In the genomic region with DNA sequence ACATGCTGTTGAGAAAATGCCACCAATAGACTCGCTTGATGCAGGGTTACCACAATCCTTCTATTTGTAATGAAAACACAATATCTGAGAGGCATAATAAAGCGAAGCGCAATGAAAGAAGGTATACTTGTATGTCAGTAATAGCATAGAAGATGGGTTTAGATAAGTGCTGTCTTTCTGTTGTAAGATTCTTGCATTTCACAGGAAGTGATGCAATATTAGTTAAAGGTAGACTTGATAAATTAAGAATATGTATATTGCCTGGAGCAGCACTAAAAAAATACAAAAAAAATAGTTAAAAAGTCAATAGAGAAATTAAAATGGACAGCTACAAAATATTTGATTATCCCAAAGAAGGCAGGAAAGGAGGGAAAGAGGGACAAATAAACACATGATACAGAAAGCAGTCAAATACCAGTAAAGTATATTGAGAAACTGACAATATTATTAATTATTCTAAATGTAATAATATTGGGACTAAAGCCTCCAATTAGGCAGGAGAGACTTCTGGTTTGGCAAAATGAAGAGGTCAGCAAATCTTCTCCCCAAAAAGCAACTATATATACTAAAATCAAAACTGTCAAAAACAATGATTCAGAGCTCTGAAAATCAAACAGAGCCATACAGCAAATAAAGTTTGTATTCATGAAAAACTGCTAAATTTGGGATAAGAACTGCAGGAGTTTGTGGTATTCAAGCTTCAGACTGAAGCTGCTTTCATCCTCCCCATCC, we compare ENCODE assay signal across 31 cellular contexts. TPM values are rescaled to one million over a fixed set of nuclear protein-coding genes. Genes with fewer than 3 reads are reported as not detected.
"Had no signal": no experiment of that assay in that cellular context is flagged by ENCODE, and none has a peak within 500 bp of the region (broad histone marks: within the 10 kb centered on the region; RNA-seq: fewer than 3 reads in every experiment).

No MANE protein-coding gene starts in this region.

- H3K27ac Mint-ChIP-seq: stimulated activated effector memory CD8-positive, alpha-beta T cell treated with anti-CD3 and anti-CD28 coated beads, Interleukin-12 subunit alpha, Interleukin-12 subunit beta, amount 100 ng/mL, for 72 hours; stimulated activated memory B cell treated with anti-CD40 and anti-IgM and Interleukin-4, amounts not matched to agents 10 μg/mL and 1 μg/mL and 100 μg/mL, for 72 hours; stimulated activated naive B cell treated with anti-CD40 and anti-IgM and Interleukin-4, amounts not matched to agents 10 μg/mL and 1 μg/mL and 100 μg/mL, for 72 hours; stimulated activated naive CD8-positive, alpha-beta T cell treated with anti-CD3 and anti-CD28 coated beads, Interleukin-15, Interleukin-2, amounts not matched to agents 100 ng/mL and 50 ng/mL, for 24 hours; type B pancreatic cell had no signal

- H3K4me3 ChIP-seq: stomach, suprapubic skin, testis, thoracic aorta, thyroid gland, tibial artery, tibial nerve, transverse colon, upper lobe of left lung, upper lobe of right lung, uterus, vagina had no signal

- DNase-seq: stimulated activated CD4-positive, alpha-beta T cell treated with anti-CD3 and anti-CD28 coated beads, Interleukin-2, amount 100 ng/mL, for 48 hours; stimulated activated CD4-positive, alpha-beta T cell treated with anti-CD3 and anti-CD28 coated beads, Interleukin-4, amount 100 ng/mL, for 1 hour; stimulated activated CD4-positive, alpha-beta T cell treated with anti-CD3 and anti-CD28 coated beads, Interleukin-4, amount 100 ng/mL, for 24 hours; stimulated activated CD4-positive, alpha-beta T cell treated with anti-CD3 and anti-CD28 coated beads, Interleukin-4, amount 100 ng/mL, for 4 hours; stimulated activated CD8-positive, alpha-beta memory T cell treated with anti-CD3 and anti-CD28 coated beads, Interleukin-4, amount 100 ng/mL, for 48 hours; stimulated activated naive B cell treated with anti-CD40 and anti-IgM and Interleukin-4, amounts not matched to agents 10 μg/mL and 1 μg/mL and 100 μg/mL, for 72 hours; stimulated activated naive CD4-positive, alpha-beta T cell; stimulated activated naive CD4-positive, alpha-beta T cell treated with Interleukin-2 at 50 U/mL for 16 hours; stimulated activated naive CD8-positive, alpha-beta T cell treated with anti-CD3 and anti-CD28 coated beads, Interleukin-15, amount 100 ng/mL, for 72 hours; stimulated activated naive CD8-positive, alpha-beta T cell treated with anti-CD3 and anti-CD28 coated beads, Interleukin-15, Interleukin-2, amounts not matched to agents 100 U/mL and 50 U/mL, for 24 hours; stomach; substantia nigra; testis; thyroid gland; tibial artery; transverse colon; trophoblast cell; upper lobe of left lung; upper lobe of right lung; uterus had no signal

- H3K27ac ChIP-seq: stomach, suprapubic skin, testis, thoracic aorta, thyroid gland, tibial artery, tibial nerve, transverse colon, upper lobe of left lung, upper lobe of right lung, uterus, vagina had no signal

- H3K4me1 Mint-ChIP-seq: stimulated activated effector memory CD8-positive, alpha-beta T cell treated with anti-CD3 and anti-CD28 coated beads, Interleukin-12 subunit alpha, Interleukin-12 subunit beta, amount 100 ng/mL, for 72 hours; stimulated activated memory B cell treated with anti-CD40 and anti-IgM and Interleukin-4, amounts not matched to agents 10 μg/mL and 1 μg/mL and 100 μg/mL, for 72 hours; stimulated activated naive B cell treated with anti-CD40 and anti-IgM and Interleukin-4, amounts not matched to agents 10 μg/mL and 1 μg/mL and 100 μg/mL, for 72 hours; stimulated activated naive CD8-positive, alpha-beta T cell treated with anti-CD3 and anti-CD28 coated beads, Interleukin-15, amount 100 ng/mL, for 72 hours had no signal

- H3K9me3 Mint-ChIP-seq: stimulated activated effector memory CD8-positive, alpha-beta T cell treated with anti-CD3 and anti-CD28 coated beads, Interleukin-12 subunit alpha, Interleukin-12 subunit beta, amount 100 ng/mL, for 72 hours; stimulated activated naive CD8-positive, alpha-beta T cell treated with anti-CD3 and anti-CD28 coated beads, Interleukin-15, amount 100 ng/mL, for 72 hours; stimulated activated naive CD8-positive, alpha-beta T cell treated with anti-CD3 and anti-CD28 coated beads, Interleukin-15, Interleukin-2, amounts not matched to agents 100 ng/mL and 50 ng/mL, for 24 hours; type B pancreatic cell had no signal

- H3K27me3 Mint-ChIP-seq: type B pancreatic cell had no signal

- H3K9me3 ChIP-seq: stomach, suprapubic skin, testis, thoracic aorta, thyroid gland, tibial artery, tibial nerve, transverse colon, upper lobe of left lung, upper lobe of right lung, uterus, vagina had no signal

- ATAC-seq: stimulated activated effector memory CD8-positive, alpha-beta T cell treated with anti-CD3 and anti-CD28 coated beads, Interleukin-12 subunit alpha, Interleukin-12 subunit beta, amount 100 ng/mL, for 72 hours; stimulated activated memory B cell treated with anti-CD40 and anti-IgM and Interleukin-4, amounts not matched to agents 10 μg/mL and 1 μg/mL and 100 μg/mL, for 72 hours; stimulated activated naive B cell treated with anti-CD40 and anti-IgM and Interleukin-4, amounts not matched to agents 10 μg/mL and 1 μg/mL and 100 μg/mL, for 72 hours; stimulated activated naive CD8-positive, alpha-beta T cell treated with anti-CD3 and anti-CD28 coated beads, Interleukin-15, amount 100 ng/mL, for 72 hours; stimulated activated naive CD8-positive, alpha-beta T cell treated with anti-CD3 and anti-CD28 coated beads, Interleukin-15, Interleukin-2, amounts not matched to agents 100 U/mL and 50 U/mL, for 24 hours; upper lobe of right lung had no signal

- FAIRE-seq: urothelium cell line had no signal

- H3K4me3 Mint-ChIP-seq: stimulated activated effector memory CD8-positive, alpha-beta T cell treated with anti-CD3 and anti-CD28 coated beads, Interleukin-12 subunit alpha, Interleukin-12 subunit beta, amount 100 ng/mL, for 72 hours; stimulated activated memory B cell treated with anti-CD40 and anti-IgM and Interleukin-4, amounts not matched to agents 10 μg/mL and 1 μg/mL and 100 μg/mL, for 72 hours; stimulated activated naive B cell treated with anti-CD40 and anti-IgM and Interleukin-4, amounts not matched to agents 10 μg/mL and 1 μg/mL and 100 μg/mL, for 72 hours; stimulated activated naive CD8-positive, alpha-beta T cell treated with anti-CD3 and anti-CD28 coated beads, Interleukin-15, amount 100 ng/mL, for 72 hours; stimulated activated naive CD8-positive, alpha-beta T cell treated with anti-CD3 and anti-CD28 coated beads, Interleukin-15, Interleukin-2, amounts not matched to agents 100 ng/mL and 50 ng/mL, for 24 hours; type B pancreatic cell had no signal

- H3K36me3 Mint-ChIP-seq: stimulated activated effector memory CD8-positive, alpha-beta T cell treated with anti-CD3 and anti-CD28 coated beads, Interleukin-12 subunit alpha, Interleukin-12 subunit beta, amount 100 ng/mL, for 72 hours; stimulated activated memory B cell treated with anti-CD40 and anti-IgM and Interleukin-4, amounts not matched to agents 10 μg/mL and 1 μg/mL and 100 μg/mL, for 72 hours; stimulated activated naive B cell treated with anti-CD40 and anti-IgM and Interleukin-4, amounts not matched to agents 10 μg/mL and 1 μg/mL and 100 μg/mL, for 72 hours; type B pancreatic cell had no signal

- H3K27me3 ChIP-seq: stomach, suprapubic skin, testis, thyroid gland, tibial artery, tibial nerve, transverse colon, upper lobe of left lung, upper lobe of right lung, uterus, vagina had no signal

- H3K4me1 ChIP-seq: suprapubic skin, testis, thyroid gland, tibial artery, tibial nerve, transverse colon, upper lobe of left lung, upper lobe of right lung, uterus, vagina had no signal

- H3K36me3 ChIP-seq: stomach, suprapubic skin, thoracic aorta, thyroid gland, tibial artery, tibial nerve, transverse colon, upper lobe of left lung, upper lobe of right lung, uterus, vagina had no signal

RNA-seq across cellular contexts. Expression of gene LRRC55, which starts 46.6 kb away (rescaled TPM):
- total RNA-seq: subcutaneous adipose tissue, thoracic aorta, tibial nerve, upper lobe of right lung, ureter had no signal
